In genomic region chr1:95072532-95073419, GRCh38 we compare ENCODE assay signal across 1 cellular context.
TF ChIP-seq lines count a peak whose summit lies in the region.

Gene ALG14, minus strand, starts transcription at chr1:95072951. Its CDS starts 53 bp downstream, at chr1:95072898.

TF ChIP-seq in HepG2, 621 proteins besides CTCF, POLR2A, EP300 and RAD21 (continued from another document):
- TF ChIP-seq ZFP36L1 (CRISPR knock-in tag; IDR thresholded peaks at IDR 0.05) (peak; percentile 36; the same call in 1 of the 2 replicates), ZBTB39 (CRISPR knock-in tag; IDR thresholded peaks at IDR 0.05) (no peak), ARHGAP35 (CRISPR knock-in tag; IDR thresholded peaks at IDR 0.05; ENCODE audit: borderline replicate concordance) (no peak), ZNF512 (CRISPR knock-in tag; IDR thresholded peaks at IDR 0.05) (no peak), AHDC1 (CRISPR knock-in tag; IDR thresholded peaks at IDR 0.05; ENCODE audit: borderline replicate concordance) (no peak), STAG1 (CRISPR knock-in tag; IDR thresholded peaks at IDR 0.05) (0 out of 2 replicates have a peak, but pooled peaks have one; percentile 10), ZNF609 (CRISPR knock-in tag; IDR thresholded peaks at IDR 0.05; ENCODE audit: borderline replicate concordance) (peak; percentile 54; the same call in 1 of the 2 replicates), DR1 (CRISPR knock-in tag; IDR thresholded peaks at IDR 0.05) (peak; percentile 46; the same call in 1 of the 2 replicates), UBTF (CRISPR knock-in tag; IDR thresholded peaks at IDR 0.05) (peak; percentile 34; the same call in 1 of the 2 replicates), ZNF33A (CRISPR knock-in tag; IDR thresholded peaks at IDR 0.05; ENCODE audit: borderline replicate concordance) (no peak), HCFC1 (IDR thresholded peaks at IDR 0.05; ENCODE audit: low read depth, low read length) (peak; percentile 84), FOXM1 (CRISPR knock-in tag; IDR thresholded peaks at IDR 0.05) (no peak), ERF (CRISPR knock-in tag; IDR thresholded peaks at IDR 0.05) (peak; percentile 79), ZNF563 (CRISPR knock-in tag; IDR thresholded peaks at IDR 0.05) (no peak), KDM3A (CRISPR knock-in tag; IDR thresholded peaks at IDR 0.05; ENCODE audit: low read depth) (0 out of 2 replicates have a peak, but pooled peaks have one; percentile 50)
